1 cellular context compared by ENCODE assay signal in the genomic region with DNA sequence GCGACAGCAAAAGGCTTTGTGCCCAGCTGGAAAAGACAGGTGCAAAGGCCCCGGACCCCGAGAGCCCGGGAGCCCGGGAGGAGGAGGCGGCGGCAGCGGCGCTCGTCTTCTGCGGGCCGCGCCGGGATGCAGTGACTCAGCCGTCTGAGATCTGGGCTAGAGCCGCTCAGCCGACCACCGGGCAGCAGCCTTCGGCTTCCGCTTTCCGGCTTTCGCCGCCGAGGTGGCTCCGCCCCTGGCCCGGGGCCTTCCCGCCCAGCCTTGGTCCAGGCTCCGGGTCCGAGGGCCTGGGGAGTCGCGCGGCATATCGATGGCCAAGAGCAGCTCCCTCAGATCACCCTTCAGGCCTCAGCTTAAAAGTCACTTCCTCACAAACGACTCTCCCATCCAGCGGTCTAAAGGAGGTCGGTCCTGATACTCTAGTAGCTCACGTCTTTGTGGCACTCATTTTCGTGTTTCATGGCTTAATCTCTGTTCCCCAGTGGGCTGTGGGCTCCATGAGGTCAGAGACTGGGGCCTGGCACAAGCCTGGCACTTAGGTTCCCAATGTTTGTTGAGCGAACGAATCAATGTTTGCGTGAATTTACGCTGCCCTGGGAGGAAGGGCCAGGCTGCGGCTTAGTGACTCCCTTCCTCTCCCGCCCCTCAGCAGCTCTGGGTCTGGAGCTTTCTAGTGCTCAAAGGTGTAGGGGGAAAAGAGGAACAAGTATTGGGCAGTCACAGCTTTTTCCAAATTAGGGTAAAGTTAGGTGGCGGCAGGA.
TF ChIP-seq lines count a peak whose summit lies in the region.

A gene (minus strand): TSS at position 146 of the 761 bp plus-strand sequence. CDS start 783 bp downstream, outside the sequence.

TF ChIP-seq in HepG2, 621 proteins besides CTCF, POLR2A, EP300 and RAD21 (continued from another document and continues in another):
- no peak for TF ChIP-seq ZKSCAN8 (CRISPR knock-in tag; IDR thresholded peaks at IDR 0.05; ENCODE audit: borderline replicate concordance)
- TF ChIP-seq, protein P1, sequence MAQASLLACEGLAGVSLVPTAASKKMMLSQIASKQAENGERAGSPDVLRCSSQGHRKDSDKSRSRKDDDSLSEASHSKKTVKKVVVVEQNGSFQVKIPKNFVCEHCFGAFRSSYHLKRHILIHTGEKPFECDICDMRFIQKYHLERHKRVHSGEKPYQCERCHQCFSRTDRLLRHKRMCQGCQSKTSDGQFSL (CRISPR knock-in tag; IDR thresholded peaks at IDR 0.05), result no peak
- no peak for TF ChIP-seq RARA (CRISPR knock-in tag; IDR thresholded peaks at IDR 0.05)
- TF ChIP-seq, protein P2, sequence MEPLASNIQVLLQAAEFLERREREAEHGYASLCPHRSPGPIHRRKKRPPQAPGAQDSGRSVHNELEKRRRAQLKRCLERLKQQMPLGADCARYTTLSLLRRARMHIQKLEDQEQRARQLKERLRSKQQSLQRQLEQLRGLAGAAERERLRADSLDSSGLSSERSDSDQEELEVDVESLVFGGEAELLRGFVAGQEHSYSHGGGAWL (CRISPR knock-in tag; IDR thresholded peaks at IDR 0.05), result peak; percentile 1; the same call in 1 of the 2 replicates
- TF ChIP-seq ARNT2 (CRISPR knock-in tag; IDR thresholded peaks at IDR 0.05; ENCODE audit: low read depth), result peak; percentile 33; the same call in 1 of the 2 replicates
- no peak; the same call in 1 of the 2 replicates for TF ChIP-seq ZNF230 (CRISPR knock-in tag; IDR thresholded peaks at IDR 0.05)
- no peak for TF ChIP-seq TCF7L2 (IDR thresholded peaks at IDR 0.05; ENCODE audit: low read depth, low read length)
- TF ChIP-seq HNF4A (CRISPR knock-in tag; IDR thresholded peaks at IDR 0.05), result peak; percentile 20; the same call in 1 of the 2 replicates
- peak; percentile 62; the same call in 1 of the 2 replicates for TF ChIP-seq HOXA5 (CRISPR knock-in tag; IDR thresholded peaks at IDR 0.05)
- TF ChIP-seq CENPX (CRISPR knock-in tag; IDR thresholded peaks at IDR 0.05), result no peak
- TF ChIP-seq, protein P3, sequence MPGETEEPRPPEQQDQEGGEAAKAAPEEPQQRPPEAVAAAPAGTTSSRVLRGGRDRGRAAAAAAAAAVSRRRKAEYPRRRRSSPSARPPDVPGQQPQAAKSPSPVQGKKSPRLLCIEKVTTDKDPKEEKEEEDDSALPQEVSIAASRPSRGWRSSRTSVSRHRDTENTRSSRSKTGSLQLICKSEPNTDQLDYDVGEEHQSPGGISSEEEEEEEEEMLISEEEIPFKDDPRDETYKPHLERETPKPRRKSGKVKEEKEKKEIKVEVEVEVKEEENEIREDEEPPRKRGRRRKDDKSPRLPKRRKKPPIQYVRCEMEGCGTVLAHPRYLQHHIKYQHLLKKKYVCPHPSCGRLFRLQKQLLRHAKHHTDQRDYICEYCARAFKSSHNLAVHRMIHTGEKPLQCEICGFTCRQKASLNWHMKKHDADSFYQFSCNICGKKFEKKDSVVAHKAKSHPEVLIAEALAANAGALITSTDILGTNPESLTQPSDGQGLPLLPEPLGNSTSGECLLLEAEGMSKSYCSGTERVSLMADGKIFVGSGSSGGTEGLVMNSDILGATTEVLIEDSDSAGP (CRISPR knock-in tag; IDR thresholded peaks at IDR 0.05; ENCODE audit: borderline replicate concordance), result peak; percentile 85
- TF ChIP-seq ZNF441 (CRISPR knock-in tag; IDR thresholded peaks at IDR 0.05; ENCODE audit: borderline replicate concordance), result peak; percentile 85
- no peak for TF ChIP-seq MTF1 (CRISPR knock-in tag; IDR thresholded peaks at IDR 0.05)
- TF ChIP-seq ZFP90 (CRISPR knock-in tag; IDR thresholded peaks at IDR 0.05; ENCODE audit: borderline replicate concordance), result no peak
- TF ChIP-seq AKAP8 (CRISPR knock-in tag; IDR thresholded peaks at IDR 0.05), result no peak
- TF ChIP-seq ZMYM4 (CRISPR knock-in tag; IDR thresholded peaks at IDR 0.05), result peak; percentile 25; the same call in 1 of the 2 replicates
- no peak for TF ChIP-seq ARID2 (CRISPR knock-in tag; IDR thresholded peaks at IDR 0.05; ENCODE audit: borderline replicate concordance)
- TF ChIP-seq ZNF501 (CRISPR knock-in tag; IDR thresholded peaks at IDR 0.05), result peak; percentile 89
- TF ChIP-seq RELA (CRISPR knock-in tag; IDR thresholded peaks at IDR 0.05), result no peak
- 0 out of 2 replicates have a peak, but pooled peaks have one; percentile 33 for TF ChIP-seq ZNF546 (CRISPR knock-in tag; conservative IDR thresholded peaks at IDR 0.05)
- no peak for TF ChIP-seq U2AF2 (IDR thresholded peaks at IDR 0.05; ENCODE audit: low read depth, low read length)
- TF ChIP-seq ZNF44 (CRISPR knock-in tag; IDR thresholded peaks at IDR 0.05), result no peak
- TF ChIP-seq, protein P4, sequence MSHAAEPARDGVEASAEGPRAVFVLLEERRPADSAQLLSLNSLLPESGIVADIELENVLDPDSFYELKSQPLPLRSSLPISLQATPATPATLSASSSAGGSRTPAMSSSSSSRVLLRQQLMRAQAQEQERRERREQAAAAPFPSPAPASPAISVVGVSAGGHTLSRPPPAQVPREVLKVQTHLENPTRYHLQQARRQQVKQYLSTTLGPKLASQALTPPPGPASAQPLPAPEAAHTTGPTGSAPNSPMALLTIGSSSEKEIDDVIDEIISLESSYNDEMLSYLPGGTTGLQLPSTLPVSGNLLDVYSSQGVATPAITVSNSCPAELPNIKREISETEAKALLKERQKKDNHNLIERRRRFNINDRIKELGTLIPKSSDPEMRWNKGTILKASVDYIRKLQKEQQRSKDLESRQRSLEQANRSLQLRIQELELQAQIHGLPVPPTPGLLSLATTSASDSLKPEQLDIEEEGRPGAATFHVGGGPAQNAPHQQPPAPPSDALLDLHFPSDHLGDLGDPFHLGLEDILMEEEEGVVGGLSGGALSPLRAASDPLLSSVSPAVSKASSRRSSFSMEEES (CRISPR knock-in tag; IDR thresholded peaks at IDR 0.05), result 0 out of 2 replicates have a peak, but pooled peaks have one; percentile 9
- TF ChIP-seq ZNF350 (CRISPR knock-in tag; IDR thresholded peaks at IDR 0.05; ENCODE audit: borderline replicate concordance, low read depth), result peak; percentile 77; the same call in 1 of the 2 replicates
- no peak; the same call in 1 of the 2 replicates for TF ChIP-seq PHF21A (CRISPR knock-in tag; IDR thresholded peaks at IDR 0.05)
- TF ChIP-seq, protein P5, sequence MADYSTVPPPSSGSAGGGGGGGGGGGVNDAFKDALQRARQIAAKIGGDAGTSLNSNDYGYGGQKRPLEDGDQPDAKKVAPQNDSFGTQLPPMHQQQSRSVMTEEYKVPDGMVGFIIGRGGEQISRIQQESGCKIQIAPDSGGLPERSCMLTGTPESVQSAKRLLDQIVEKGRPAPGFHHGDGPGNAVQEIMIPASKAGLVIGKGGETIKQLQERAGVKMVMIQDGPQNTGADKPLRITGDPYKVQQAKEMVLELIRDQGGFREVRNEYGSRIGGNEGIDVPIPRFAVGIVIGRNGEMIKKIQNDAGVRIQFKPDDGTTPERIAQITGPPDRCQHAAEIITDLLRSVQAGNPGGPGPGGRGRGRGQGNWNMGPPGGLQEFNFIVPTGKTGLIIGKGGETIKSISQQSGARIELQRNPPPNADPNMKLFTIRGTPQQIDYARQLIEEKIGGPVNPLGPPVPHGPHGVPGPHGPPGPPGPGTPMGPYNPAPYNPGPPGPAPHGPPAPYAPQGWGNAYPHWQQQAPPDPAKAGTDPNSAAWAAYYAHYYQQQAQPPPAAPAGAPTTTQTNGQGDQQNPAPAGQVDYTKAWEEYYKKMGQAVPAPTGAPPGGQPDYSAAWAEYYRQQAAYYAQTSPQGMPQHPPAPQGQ (CRISPR knock-in tag; IDR thresholded peaks at IDR 0.05; ENCODE audit: borderline replicate concordance), result no peak
- no peak for TF ChIP-seq RCOR2 (CRISPR knock-in tag; IDR thresholded peaks at IDR 0.05)
- TF ChIP-seq FOSL2 (CRISPR knock-in tag; IDR thresholded peaks at IDR 0.05), result peak; percentile 83
- TF ChIP-seq EED (CRISPR knock-in tag; IDR thresholded peaks at IDR 0.05), result peak; percentile 84
- TF ChIP-seq, protein P6, sequence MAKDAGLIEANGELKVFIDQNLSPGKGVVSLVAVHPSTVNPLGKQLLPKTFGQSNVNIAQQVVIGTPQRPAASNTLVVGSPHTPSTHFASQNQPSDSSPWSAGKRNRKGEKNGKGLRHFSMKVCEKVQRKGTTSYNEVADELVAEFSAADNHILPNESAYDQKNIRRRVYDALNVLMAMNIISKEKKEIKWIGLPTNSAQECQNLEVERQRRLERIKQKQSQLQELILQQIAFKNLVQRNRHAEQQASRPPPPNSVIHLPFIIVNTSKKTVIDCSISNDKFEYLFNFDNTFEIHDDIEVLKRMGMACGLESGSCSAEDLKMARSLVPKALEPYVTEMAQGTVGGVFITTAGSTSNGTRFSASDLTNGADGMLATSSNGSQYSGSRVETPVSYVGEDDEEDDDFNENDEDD (CRISPR knock-in tag; IDR thresholded peaks at IDR 0.05; ENCODE audit: borderline replicate concordance), result peak; percentile 27; the same call in 1 of the 2 replicates
- TF ChIP-seq GABPB1 (CRISPR knock-in tag; IDR thresholded peaks at IDR 0.05), result peak; percentile 91
- TF ChIP-seq, protein P7, sequence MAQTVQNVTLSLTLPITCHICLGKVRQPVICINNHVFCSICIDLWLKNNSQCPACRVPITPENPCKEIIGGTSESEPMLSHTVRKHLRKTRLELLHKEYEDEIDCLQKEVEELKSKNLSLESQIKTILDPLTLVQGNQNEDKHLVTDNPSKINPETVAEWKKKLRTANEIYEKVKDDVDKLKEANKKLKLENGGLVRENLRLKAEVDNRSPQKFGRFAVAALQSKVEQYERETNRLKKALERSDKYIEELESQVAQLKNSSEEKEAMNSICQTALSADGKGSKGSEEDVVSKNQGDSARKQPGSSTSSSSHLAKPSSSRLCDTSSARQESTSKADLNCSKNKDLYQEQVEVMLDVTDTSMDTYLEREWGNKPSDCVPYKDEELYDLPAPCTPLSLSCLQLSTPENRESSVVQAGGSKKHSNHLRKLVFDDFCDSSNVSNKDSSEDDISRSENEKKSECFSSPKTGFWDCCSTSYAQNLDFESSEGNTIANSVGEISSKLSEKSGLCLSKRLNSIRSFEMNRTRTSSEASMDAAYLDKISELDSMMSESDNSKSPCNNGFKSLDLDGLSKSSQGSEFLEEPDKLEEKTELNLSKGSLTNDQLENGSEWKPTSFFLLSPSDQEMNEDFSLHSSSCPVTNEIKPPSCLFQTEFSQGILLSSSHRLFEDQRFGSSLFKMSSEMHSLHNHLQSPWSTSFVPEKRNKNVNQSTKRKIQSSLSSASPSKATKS (CRISPR knock-in tag; IDR thresholded peaks at IDR 0.05), result 0 out of 2 replicates have a peak, but pooled peaks have one; percentile 73
- peak; percentile 67; the same call in 1 of the 2 replicates for TF ChIP-seq SAP130 (CRISPR knock-in tag; IDR thresholded peaks at IDR 0.05; ENCODE audit: low read depth)
- TF ChIP-seq BHLHE40 (IDR thresholded peaks at IDR 0.05; ENCODE audit: low read length), result no peak
- TF ChIP-seq, protein P8, sequence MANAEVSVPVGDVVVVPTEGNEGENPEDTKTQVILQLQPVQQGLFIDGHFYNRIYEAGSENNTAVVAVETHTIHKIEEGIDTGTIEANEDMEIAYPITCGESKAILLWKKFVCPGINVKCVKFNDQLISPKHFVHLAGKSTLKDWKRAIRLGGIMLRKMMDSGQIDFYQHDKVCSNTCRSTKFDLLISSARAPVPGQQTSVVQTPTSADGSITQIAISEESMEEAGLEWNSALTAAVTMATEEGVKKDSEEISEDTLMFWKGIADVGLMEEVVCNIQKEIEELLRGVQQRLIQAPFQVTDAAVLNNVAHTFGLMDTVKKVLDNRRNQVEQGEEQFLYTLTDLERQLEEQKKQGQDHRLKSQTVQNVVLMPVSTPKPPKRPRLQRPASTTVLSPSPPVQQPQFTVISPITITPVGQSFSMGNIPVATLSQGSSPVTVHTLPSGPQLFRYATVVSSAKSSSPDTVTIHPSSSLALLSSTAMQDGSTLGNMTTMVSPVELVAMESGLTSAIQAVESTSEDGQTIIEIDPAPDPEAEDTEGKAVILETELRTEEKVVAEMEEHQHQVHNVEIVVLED (CRISPR knock-in tag; IDR thresholded peaks at IDR 0.05; ENCODE audit: borderline replicate concordance), result no peak; the same call in 1 of the 2 replicates
- TF ChIP-seq ZNF619 (CRISPR knock-in tag; IDR thresholded peaks at IDR 0.05), result no peak; the same call in 1 of the 2 replicates
- TF ChIP-seq PHF20 (CRISPR knock-in tag; IDR thresholded peaks at IDR 0.05), result 0 out of 2 replicates have a peak, but pooled peaks have one; percentile 27
- 0 out of 2 replicates have a peak, but pooled peaks have one; percentile 37 for TF ChIP-seq ZNF674 (CRISPR knock-in tag; IDR thresholded peaks at IDR 0.05; ENCODE audit: low read depth)
- TF ChIP-seq KLF6 (CRISPR knock-in tag; IDR thresholded peaks at IDR 0.05), result peak; percentile 71; the same call in 1 of the 2 replicates
- TF ChIP-seq TAF15 (IDR thresholded peaks at IDR 0.05; ENCODE audit: low read depth, low read length, poor library complexity, severe bottlenecking), result no peak
- TF ChIP-seq JUN (CRISPR knock-in tag; IDR thresholded peaks at IDR 0.05), result no peak
- TF ChIP-seq ZNF530 (CRISPR knock-in tag; IDR thresholded peaks at IDR 0.05; ENCODE audit: low read depth), result no peak
- TF ChIP-seq, protein P9, sequence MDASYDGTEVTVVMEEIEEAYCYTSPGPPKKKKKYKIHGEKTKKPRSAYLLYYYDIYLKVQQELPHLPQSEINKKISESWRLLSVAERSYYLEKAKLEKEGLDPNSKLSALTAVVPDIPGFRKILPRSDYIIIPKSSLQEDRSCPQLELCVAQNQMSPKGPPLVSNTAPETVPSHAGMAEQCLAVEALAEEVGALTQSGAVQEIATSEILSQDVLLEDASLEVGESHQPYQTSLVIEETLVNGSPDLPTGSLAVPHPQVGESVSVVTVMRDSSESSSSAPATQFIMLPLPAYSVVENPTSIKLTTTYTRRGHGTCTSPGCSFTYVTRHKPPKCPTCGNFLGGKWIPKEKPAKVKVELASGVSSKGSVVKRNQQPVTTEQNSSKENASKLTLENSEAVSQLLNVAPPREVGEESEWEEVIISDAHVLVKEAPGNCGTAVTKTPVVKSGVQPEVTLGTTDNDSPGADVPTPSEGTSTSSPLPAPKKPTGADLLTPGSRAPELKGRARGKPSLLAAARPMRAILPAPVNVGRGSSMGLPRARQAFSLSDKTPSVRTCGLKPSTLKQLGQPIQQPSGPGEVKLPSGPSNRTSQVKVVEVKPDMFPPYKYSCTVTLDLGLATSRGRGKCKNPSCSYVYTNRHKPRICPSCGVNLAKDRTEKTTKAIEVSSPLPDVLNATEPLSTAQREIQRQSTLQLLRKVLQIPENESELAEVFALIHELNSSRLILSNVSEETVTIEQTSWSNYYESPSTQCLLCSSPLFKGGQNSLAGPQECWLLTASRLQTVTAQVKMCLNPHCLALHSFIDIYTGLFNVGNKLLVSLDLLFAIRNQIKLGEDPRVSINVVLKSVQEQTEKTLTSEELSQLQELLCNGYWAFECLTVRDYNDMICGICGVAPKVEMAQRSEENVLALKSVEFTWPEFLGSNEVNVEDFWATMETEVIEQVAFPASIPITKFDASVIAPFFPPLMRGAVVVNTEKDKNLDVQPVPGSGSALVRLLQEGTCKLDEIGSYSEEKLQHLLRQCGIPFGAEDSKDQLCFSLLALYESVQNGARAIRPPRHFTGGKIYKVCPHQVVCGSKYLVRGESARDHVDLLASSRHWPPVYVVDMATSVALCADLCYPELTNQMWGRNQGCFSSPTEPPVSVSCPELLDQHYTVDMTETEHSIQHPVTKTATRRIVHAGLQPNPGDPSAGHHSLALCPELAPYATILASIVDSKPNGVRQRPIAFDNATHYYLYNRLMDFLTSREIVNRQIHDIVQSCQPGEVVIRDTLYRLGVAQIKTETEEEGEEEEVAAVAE (CRISPR knock-in tag; IDR thresholded peaks at IDR 0.05; ENCODE audit: borderline replicate concordance), result no peak; the same call in 1 of the 2 replicates
- peak; percentile 8; the same call in 1 of the 2 replicates for TF ChIP-seq ZNF331 (CRISPR knock-in tag; IDR thresholded peaks at IDR 0.05)
- no peak for TF ChIP-seq HHEX (CRISPR knock-in tag; IDR thresholded peaks at IDR 0.05)
